Comparison of ENCODE assay signal across 23 cellular contexts in the genomic region with DNA sequence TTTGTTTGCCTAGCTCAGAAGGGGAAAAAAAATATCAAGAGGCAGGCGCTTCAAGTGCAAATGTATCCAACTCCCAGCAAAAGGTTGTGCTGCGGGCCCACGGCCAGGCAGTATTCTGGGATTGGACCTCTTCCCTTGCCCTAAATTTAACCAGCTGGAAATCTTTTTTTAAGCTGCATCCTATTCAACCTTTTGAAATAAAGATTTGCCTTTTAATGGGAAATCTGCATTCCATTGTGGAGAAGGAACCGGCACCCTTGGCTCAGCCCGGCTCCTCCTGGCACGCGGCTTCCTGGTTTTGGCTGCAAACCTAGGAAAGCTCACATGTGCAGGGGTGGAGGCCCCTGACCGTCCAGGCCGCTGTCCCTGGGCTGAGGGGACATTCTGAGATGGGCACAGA.
A peak's percentile ranks its signal among the peaks of the same experiment; 100 is the strongest.
DNase-seq lines count a peak whose midpoint lies in the region; ATAC-seq lines count a peak whose summit lies in the region.
"Had no signal": no experiment of that assay in that cellular context is flagged by ENCODE, and none has a peak within 500 bp of the region (broad histone marks: within the 10 kb centered on the region; RNA-seq: fewer than 3 reads in every experiment).

No MANE protein-coding gene starts in this region.

- no peak overlapping the region for H3K27ac Mint-ChIP-seq in stimulated activated naive CD8-positive, alpha-beta T cell treated with anti-CD3 and anti-CD28 coated beads, Interleukin-15, amount 100 ng/mL, for 72 hours
- H3K27ac Mint-ChIP-seq: activated B cell treated with CpG ODN at 0.5 μM for 24 hours; activated CD4-positive, alpha-beta memory T cell treated with anti-CD3 and anti-CD28 coated beads, Interleukin-2, amount 10 ng/mL, durations not matched to agents 7 days and 5 days; activated naive CD4-positive, alpha-beta T cell treated with anti-CD3 and anti-CD28 coated beads, Interleukin-2, amount 50 U/mL, for 72 hours; CD4-positive, alpha-beta memory T cell; dendritic cell treated with granulocyte-macrophage colony-stimulating factor and Interleukin-4, amounts not matched to agents 40 ng/mL and 50 ng/mL, for 4 days; naive thymus-derived CD8-positive, alpha-beta T cell had no signal

- no peak overlapping the region for H3K4me3 Mint-ChIP-seq in stimulated activated naive CD8-positive, alpha-beta T cell treated with anti-CD3 and anti-CD28 coated beads, Interleukin-15, amount 100 ng/mL, for 72 hours
- H3K4me3 Mint-ChIP-seq: activated B cell treated with CpG ODN at 0.5 μM for 24 hours; activated CD4-positive, alpha-beta memory T cell treated with anti-CD3 and anti-CD28 coated beads, Interleukin-2, amount 10 ng/mL, durations not matched to agents 7 days and 5 days; activated T-cell treated with anti-CD3 and anti-CD28 coated beads, Interleukin-2, amount 50 U/mL, for 4 hours; CD4-positive, alpha-beta memory T cell; dendritic cell treated with granulocyte-macrophage colony-stimulating factor and Interleukin-4, amounts not matched to agents 40 ng/mL and 50 ng/mL, for 4 days; naive thymus-derived CD8-positive, alpha-beta T cell had no signal

- ATAC-seq in GM21717 (IDR thresholded peaks at IDR 0.05; ENCODE audit: unreplicated experiment) (no peak), GM19463 (IDR thresholded peaks at IDR 0.05; ENCODE audit: unreplicated experiment) (no peak)
- ATAC-seq in stimulated activated naive CD8-positive, alpha-beta T cell treated with anti-CD3 and anti-CD28 coated beads, Interleukin-15, amount 100 ng/mL, for 72 hours, result no peak
- ATAC-seq: activated naive CD4-positive, alpha-beta T cell treated with anti-CD3 and anti-CD28 coated beads, Interleukin-2, amount 50 U/mL, for 72 hours; activated T-cell treated with anti-CD3 and anti-CD28 coated beads, Interleukin-2, amount 50 U/mL, for 4 hours; naive thymus-derived CD8-positive, alpha-beta T cell; psoas muscle had no signal

- H3K9me3 Mint-ChIP-seq in stimulated activated naive CD8-positive, alpha-beta T cell treated with anti-CD3 and anti-CD28 coated beads, Interleukin-15, amount 100 ng/mL, for 72 hours, result no peaks in the 10 kb centered on the region
- H3K9me3 Mint-ChIP-seq: activated B cell treated with CpG ODN at 0.5 μM for 24 hours; activated CD4-positive, alpha-beta memory T cell treated with anti-CD3 and anti-CD28 coated beads, Interleukin-2, amount 10 ng/mL, durations not matched to agents 7 days and 5 days; activated naive CD4-positive, alpha-beta T cell treated with anti-CD3 and anti-CD28 coated beads, Interleukin-2, amount 50 U/mL, for 72 hours; activated T-cell treated with anti-CD3 and anti-CD28 coated beads, Interleukin-2, amount 50 U/mL, for 4 hours; dendritic cell treated with granulocyte-macrophage colony-stimulating factor and Interleukin-4, amounts not matched to agents 40 ng/mL and 50 ng/mL, for 4 days had no signal

- H3K4me1 Mint-ChIP-seq in stimulated activated naive CD8-positive, alpha-beta T cell treated with anti-CD3 and anti-CD28 coated beads, Interleukin-15, amount 100 ng/mL, for 72 hours, result peaks cover 16% of the 10 kb centered on the region
- H3K4me1 Mint-ChIP-seq: activated CD4-positive, alpha-beta memory T cell treated with anti-CD3 and anti-CD28 coated beads, Interleukin-2, amount 10 ng/mL, durations not matched to agents 7 days and 5 days; CD4-positive, alpha-beta memory T cell had no signal

- DNase-seq in AG08395 (ENCODE audit: low spot score), result peak; percentile 30
- DNase-seq in NCI-H446 treated with DMSO at 0.1 percent for 48 hours (lab: John Stamatoyannopoulos, UW), result peak; percentile 92
- DNase-seq in globus pallidus (ENCODE audit: low spot score), result peak; percentile 50
- DNase-seq in pons (ENCODE audit: low spot score), result peak; percentile 37
- DNase-seq in stimulated activated naive CD8-positive, alpha-beta T cell treated with anti-CD3 and anti-CD28 coated beads, Interleukin-15, amount 100 ng/mL, for 72 hours, result no peak
- DNase-seq in cortex of kidney (lab: John Stamatoyannopoulos, UW), result no peak
- DNase-seq: activated B cell treated with CpG ODN at 0.5 μM for 24 hours; activated CD4-positive, alpha-beta memory T cell treated with anti-CD3 and anti-CD28 coated beads, Interleukin-2, amount 10 ng/mL, durations not matched to agents 7 days and 5 days; activated T-cell treated with anti-CD3 and anti-CD28 coated beads, Interleukin-2, amount 50 U/mL, for 4 hours; brain microvascular endothelial cell; CD4-positive, alpha-beta memory T cell; glutamatergic neuron; mesenchymal stem cell; naive thymus-derived CD8-positive, alpha-beta T cell; NCI-H187; NCI-H510A treated with DMSO at 0.1 percent for 48 hours; SHP77 treated with DMSO at 0.1 percent for 48 hours; stimulated activated CD4-positive, alpha-beta T cell treated with anti-CD3 and anti-CD28 coated beads, Interleukin-12 subunit alpha, Interleukin-12 subunit beta, amount 100 ng/mL, for 4 hours had no signal

- peaks cover 33% of the 10 kb centered on the region for H3K27me3 Mint-ChIP-seq in stimulated activated naive CD8-positive, alpha-beta T cell treated with anti-CD3 and anti-CD28 coated beads, Interleukin-15, amount 100 ng/mL, for 72 hours

Comparison
In these comparisons a context has a peak if more than half of its experiments do, and no peak if none do; other contexts are left out.
1. DNase-seq: peak in AG08395 (single experiment), NCI-H446 treated with DMSO at 0.1 percent for 48 hours (single experiment), globus pallidus (single experiment) and pons (single experiment); none in stimulated activated naive CD8-positive, alpha-beta T cell treated with anti-CD3 and anti-CD28 coated beads, Interleukin-15, amount 100 ng/mL, for 72 hours (0 of 2) and cortex of kidney (single experiment).